Comparison of ENCODE assay signal across 9 cellular contexts in the genomic region with DNA sequence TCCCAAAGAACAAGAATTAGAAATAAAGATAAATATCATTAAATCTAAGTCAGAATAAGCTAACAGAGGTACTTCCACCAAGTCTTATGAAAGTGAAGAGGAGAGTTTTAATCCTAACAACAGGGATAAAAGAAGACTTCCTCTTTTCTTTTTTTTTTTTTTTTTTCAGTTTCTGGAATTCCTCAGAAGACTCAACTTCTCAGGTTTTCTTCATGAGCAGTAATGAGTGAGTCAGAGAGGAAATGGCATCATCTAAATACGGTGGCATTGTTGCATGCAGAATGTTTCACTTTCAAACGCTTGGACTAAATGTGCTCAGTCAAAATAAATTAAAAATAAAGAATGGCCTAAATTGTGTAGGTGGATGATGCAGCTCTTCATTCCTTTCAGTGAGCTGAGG. TPM values are rescaled to one million over a fixed set of nuclear protein-coding genes. Genes with fewer than 3 reads are reported as not detected.
DNase-seq lines count a peak whose midpoint lies in the region; ATAC-seq, FAIRE-seq and TF ChIP-seq lines count a peak whose summit lies in the region.
"Had no signal": no experiment of that assay in that cellular context is flagged by ENCODE, and none has a peak within 500 bp of the region (broad histone marks: within the 10 kb centered on the region; RNA-seq: fewer than 3 reads in every experiment).

No MANE protein-coding gene starts in this region.

- H3K4me1 ChIP-seq in keratinocyte (ENCODE audit: control insufficient read depth, extremely low read depth, insufficient read depth, low read length) = peaks cover 6% of the 10 kb centered on the region

- H3K9me1 ChIP-seq in keratinocyte (ENCODE audit: control insufficient read depth, extremely low read depth, insufficient read depth, low read length) = no peaks in the 10 kb centered on the region

- H3K27me3 ChIP-seq in BJ (ENCODE audit: control insufficient read depth, insufficient read depth, low read length) = no peaks in the 10 kb centered on the region
- no peaks in the 10 kb centered on the region for H3K27me3 ChIP-seq in keratinocyte (ENCODE audit: control insufficient read depth, extremely low read depth, insufficient read depth, low read length)

- peak overlapping the region; percentile 6 for H3K27ac ChIP-seq in keratinocyte (ENCODE audit: control insufficient read depth, insufficient read depth, low read length)

- peak overlapping the region; percentile 46 for H2AFZ ChIP-seq in keratinocyte (ENCODE audit: control insufficient read depth, low read length)

- H3K9me3 ChIP-seq in T-helper 17 cell (ENCODE audit: control insufficient read depth, low read length, poor library complexity, severe bottlenecking) (no peaks in the 10 kb centered on the region), keratinocyte (ENCODE audit: control insufficient read depth, low read depth, low read length) (no peaks in the 10 kb centered on the region)

- H3K79me2 ChIP-seq in keratinocyte (ENCODE audit: control insufficient read depth, insufficient read depth, low read length) = no peaks in the 10 kb centered on the region

- H3K4me1 Mint-ChIP-seq in T-helper 17 cell = peaks cover 14% of the 10 kb centered on the region

- H3K9ac ChIP-seq in keratinocyte (ENCODE audit: control insufficient read depth, extremely low read depth, insufficient read depth, low read length) = no peak overlapping the region

- CTCF ChIA-PET in BJ (lab: Yijun Ruan, JAX) = no interaction called here

- H4K20me1 ChIP-seq in keratinocyte (ENCODE audit: control insufficient read depth, extremely low read depth, insufficient read depth, low read length) = no peaks in the 10 kb centered on the region

- H3K36me3 Mint-ChIP-seq in T-helper 17 cell (ENCODE audit: low read depth) = no peaks in the 10 kb centered on the region

- H3K27ac Mint-ChIP-seq in T-helper 17 cell = no peak overlapping the region

- H3K36me3 ChIP-seq in BJ (ENCODE audit: control insufficient read depth, insufficient read depth, low read length) (no peaks in the 10 kb centered on the region), keratinocyte (ENCODE audit: control insufficient read depth in 2 of 2, extremely low read depth in 1 of 2, insufficient read depth in 2 of 2, low read length in 2 of 2) (no peaks in the 10 kb centered on the region)

- peak overlapping the region; percentile 31 for H3K4me2 ChIP-seq in keratinocyte (ENCODE audit: control insufficient read depth, extremely low read depth, insufficient read depth, low read depth, low read length)

- no peaks in the 10 kb centered on the region for H3K27me3 Mint-ChIP-seq in T-helper 17 cell

- no peak for TF ChIP-seq CTCF in BJ (IDR thresholded peaks at IDR 0.05; ENCODE audit: insufficient read depth, low read depth, low read length)
- TF ChIP-seq CTCF in keratinocyte (optimal IDR thresholded peaks at IDR 0.05 in 1 of 3, IDR thresholded peaks at IDR 0.05 in 1 of 3, conservative IDR thresholded peaks at IDR 0.05 in 1 of 3; ENCODE audit: extremely low read depth in 1 of 3, insufficient read depth in 2 of 3, low read length in 3 of 3) = no peak

- peak; percentile 42 for ATAC-seq in T-helper 17 cell

- peak; percentile 57 for FAIRE-seq in keratinocyte (lab: Jason Lieb, UNC)
- FAIRE-seq: endometrium had no signal

- POLR2A ChIA-PET in BJ (lab: Charles Lee) = no interaction called here

- peak; percentile 41 for DNase-seq in BJ (ENCODE audit: low read depth)
- peak; percentile 79 for DNase-seq in HCEC 1CT
- no peak for DNase-seq in T-helper 17 cell
- DNase-seq in keratinocyte (ENCODE audit: low read depth, low spot score) = no peak
- no peak for DNase-seq in NCI-H2107 treated with DMSO at 0.1 percent for 48 hours (lab: John Stamatoyannopoulos, UW; ENCODE audit: unreplicated experiment)
- no peak for DNase-seq in HT-29 (ENCODE audit: low spot score)
- DNase-seq in COR-L47 (lab: John Stamatoyannopoulos, UW) = no peak
- DNase-seq in DMS53 treated with DMSO at 0.1 percent for 48 hours (lab: John Stamatoyannopoulos, UW; ENCODE audit: unreplicated experiment) = no peak

- H3K4me3 ChIP-seq in BJ (ENCODE audit: low read depth, low read length) = no peak overlapping the region
- no peak overlapping the region for H3K4me3 ChIP-seq in keratinocyte (ENCODE audit: control insufficient read depth in 2 of 3, extremely low read depth in 1 of 3, insufficient read depth in 2 of 3, low read depth in 1 of 3, low read length in 3 of 3)

- no peak overlapping the region for H3K4me3 Mint-ChIP-seq in T-helper 17 cell

- dilution Hi-C loops in keratinocyte (cut with MboI; ENCODE audit: extremely low pct_ligation_motif_present, low sequenced_read_pairs) = no loop called here

RNA-seq across cellular contexts. Expression of a gene that starts 45.6 kb away (rescaled TPM):
- polyA plus RNA-seq in BJ (2011; rRNA removed) = not detected in 2 replicates
- polyA minus RNA-seq in BJ (2011; rRNA and poly(A)+ RNA removed) = not detected in 2 replicates
- total RNA-seq in T-helper 17 cell = 100 to 1,000 TPM; 277 to 309 TPM
- 0.21 TPM in 1 of 3 replicates, not detected in the others for polyA plus RNA-seq in keratinocyte
- not detected for polyA plus RNA-seq in keratinocyte (2011; ENCODE audit: low read depth)
- polyA plus RNA-seq in keratinocyte (2011; cell fraction: cytosol; rRNA removed) = not detected in 2 replicates
- not detected in 2 replicates for polyA plus RNA-seq in keratinocyte (2011; cell fraction: nucleus; rRNA removed)
- polyA plus RNA-seq in keratinocyte (2012; ENCODE audit: low replicate concordance) = not detected in 2 replicates
- not detected in 3 replicates for polyA minus RNA-seq in keratinocyte
- not detected for polyA minus RNA-seq in keratinocyte (2011; cell fraction: cytosol; rRNA and poly(A)+ RNA removed)
- not detected in 2 replicates for polyA minus RNA-seq in keratinocyte (2011; cell fraction: nucleus; rRNA and poly(A)+ RNA removed)
- not detected in 2 replicates for total RNA-seq in HT-29 (2014; rRNA removed; shearing (Covaris generic))

Comparison
In these comparisons a context has a peak if more than half of its experiments do, and no peak if none do; other contexts are left out.
1. DNase-seq: peak in BJ (single experiment) and HCEC 1CT (single experiment); none in T-helper 17 cell (0 of 3), keratinocyte (single experiment), NCI-H2107 treated with DMSO at 0.1 percent for 48 hours (single experiment), HT-29 (single experiment), COR-L47 (single experiment) and DMS53 treated with DMSO at 0.1 percent for 48 hours (single experiment).
2. RNA of a gene that starts 45.6 kb away (total RNA-seq): 277 to 309 TPM in T-helper 17 cell; not detected in HT-29; every median in the first group is over 100 times any median in the second.